Comparison of ENCODE assay signal across 11 cellular contexts in genomic region chrX:64427787-64428186, GRCh38. TPM values are rescaled to one million over a fixed set of nuclear protein-coding genes. Genes with fewer than 3 reads are reported as not detected.
A peak's percentile ranks its signal among the peaks of the same experiment; 100 is the strongest.
DNase-seq lines count a peak whose midpoint lies in the region; ATAC-seq and TF ChIP-seq lines count a peak whose summit lies in the region.
"Had no signal": no experiment of that assay in that cellular context is flagged by ENCODE, and none has a peak within 500 bp of the region (broad histone marks: within the 10 kb centered on the region; RNA-seq: fewer than 3 reads in every experiment).

No MANE protein-coding gene starts in this region.

- H3K4me1 Mint-ChIP-seq in IgD-negative memory B cell = peaks cover 7 to 20% (median 10%) of the 10 kb centered on the region in 3 donors
- H3K4me1 Mint-ChIP-seq in CD8-positive, alpha-beta T cell (ENCODE audit: low read depth) = no peaks in the 10 kb centered on the region
- H3K4me1 Mint-ChIP-seq in CD4-positive, alpha-beta memory T cell = no peaks in the 10 kb centered on the region
- peaks cover 0 to 4% (median 0%) of the 10 kb centered on the region in 7 donors for H3K4me1 Mint-ChIP-seq in naive thymus-derived CD4-positive, alpha-beta T cell
- H3K4me1 Mint-ChIP-seq: activated CD4-positive, alpha-beta T cell treated with anti-CD3 and anti-CD28 coated beads, Interleukin-2, amount 10 ng/mL, durations not matched to agents 7 days and 5 days had no signal

- no peak for TF ChIP-seq CTCF in CD8-positive, alpha-beta T cell (IDR thresholded peaks at IDR 0.05)
- TF ChIP-seq CTCF in tibial artery (IDR thresholded peaks at IDR 0.05) = no peak

- H3K4me1 ChIP-seq in CD8-positive, alpha-beta T cell (ENCODE audit: insufficient read depth, low read length) = no peaks in the 10 kb centered on the region
- no peaks in the 10 kb centered on the region for H3K4me1 ChIP-seq in tibial artery
- no peaks in the 10 kb centered on the region for H3K4me1 ChIP-seq in CD4-positive, alpha-beta memory T cell (ENCODE audit: insufficient read depth, low read length)
- H3K4me1 ChIP-seq in naive thymus-derived CD4-positive, alpha-beta T cell (ENCODE audit: control insufficient read depth in 2 of 2, insufficient read depth in 2 of 2, low read length in 2 of 2) = no peaks in the 10 kb centered on the region
- H3K4me1 ChIP-seq: SJSA1 had no signal

- ATAC-seq in GM18511 (IDR thresholded peaks at IDR 0.05; ENCODE audit: unreplicated experiment) (peak; percentile 92), GM19463 (IDR thresholded peaks at IDR 0.05; ENCODE audit: unreplicated experiment) (peak; percentile 89), HG02938 (IDR thresholded peaks at IDR 0.05; ENCODE audit: unreplicated experiment) (peak; percentile 89)
- ATAC-seq in CD8-positive, alpha-beta T cell = no peak
- ATAC-seq in naive thymus-derived CD4-positive, alpha-beta T cell = no peak

- CTCF ChIA-PET in CD8-positive, alpha-beta T cell (lab: Charles Lee) = no interaction called here
- CTCF ChIA-PET in CD4-positive, alpha-beta memory T cell (lab: Charles Lee; ENCODE audit: partially characterized antibody) = no interaction called here
- CTCF ChIA-PET in naive thymus-derived CD4-positive, alpha-beta T cell (lab: Charles Lee) = interaction anchor here (0.6 to 0.7 kb wide), 2 partner anchors 10 to 330 kb away, joined by 3 to 8 read pairs; no protein-coding TSS in a partner anchor

- H3K27ac Mint-ChIP-seq in IgD-negative memory B cell = peak overlapping the region in 2 of 3 donors; percentile 48 to 71
- H3K27ac Mint-ChIP-seq in CD8-positive, alpha-beta T cell = no peak overlapping the region
- H3K27ac Mint-ChIP-seq in CD4-positive, alpha-beta memory T cell = peak overlapping the region in 1 of 7 donors; percentile 14
- H3K27ac Mint-ChIP-seq in naive thymus-derived CD4-positive, alpha-beta T cell = no peak overlapping the region
- H3K27ac Mint-ChIP-seq: activated CD4-positive, alpha-beta T cell treated with anti-CD3 and anti-CD28 coated beads, Interleukin-2, amount 10 ng/mL, durations not matched to agents 7 days and 5 days had no signal

- intact Hi-C loops in CD8-positive, alpha-beta T cell (cut with DNase I, micrococcal nuclease) = no loop called here
- intact Hi-C loops in tibial artery (cut with DNase I; ENCODE audit: low total_unique reads) = no loop called here
- intact Hi-C loops in CD4-positive, alpha-beta memory T cell (cut with micrococcal nuclease) = no loop called here
- intact Hi-C loops in naive thymus-derived CD4-positive, alpha-beta T cell (cut with micrococcal nuclease) = no loop called here

- peaks cover 0 to 3% (median 0%) of the 10 kb centered on the region in 3 donors for H3K9me3 Mint-ChIP-seq in IgD-negative memory B cell
- H3K9me3 Mint-ChIP-seq in CD8-positive, alpha-beta T cell = no peaks in the 10 kb centered on the region
- H3K9me3 Mint-ChIP-seq in CD4-positive, alpha-beta memory T cell = no peaks in the 10 kb centered on the region
- H3K9me3 Mint-ChIP-seq in naive thymus-derived CD4-positive, alpha-beta T cell = peaks cover 0 to 8% (median 0%) of the 10 kb centered on the region in 11 donors
- H3K9me3 Mint-ChIP-seq: activated CD4-positive, alpha-beta T cell treated with anti-CD3 and anti-CD28 coated beads, Interleukin-2, amount 10 ng/mL, durations not matched to agents 7 days and 5 days had no signal

- H3K4me3 ChIP-seq in CD8-positive, alpha-beta T cell (ENCODE audit: low read depth, low read length) = no peak overlapping the region
- no peak overlapping the region for H3K4me3 ChIP-seq in tibial artery
- H3K4me3 ChIP-seq in CD4-positive, alpha-beta memory T cell (ENCODE audit: low read length in 2 of 2) = no peak overlapping the region
- no peak overlapping the region for H3K4me3 ChIP-seq in naive thymus-derived CD4-positive, alpha-beta T cell (ENCODE audit: low read length)
- H3K4me3 ChIP-seq: SJSA1 had no signal

- H3K36me3 Mint-ChIP-seq in IgD-negative memory B cell = no peaks in the 10 kb centered on the region
- H3K36me3 Mint-ChIP-seq in CD8-positive, alpha-beta T cell = no peaks in the 10 kb centered on the region
- no peaks in the 10 kb centered on the region for H3K36me3 Mint-ChIP-seq in CD4-positive, alpha-beta memory T cell
- no peaks in the 10 kb centered on the region for H3K36me3 Mint-ChIP-seq in naive thymus-derived CD4-positive, alpha-beta T cell

- no peak for DNase-seq in CD8-positive, alpha-beta T cell
- no peak for DNase-seq in tibial artery
- no peak for DNase-seq in CD4-positive, alpha-beta memory T cell
- no peak for DNase-seq in naive thymus-derived CD4-positive, alpha-beta T cell
- DNase-seq: activated CD4-positive, alpha-beta T cell treated with anti-CD3 and anti-CD28 coated beads, Interleukin-2, amount 10 ng/mL, durations not matched to agents 7 days and 5 days; NCI-H1930 had no signal

- H3K27me3 Mint-ChIP-seq in IgD-negative memory B cell = no peaks in the 10 kb centered on the region
- H3K27me3 Mint-ChIP-seq in CD8-positive, alpha-beta T cell (ENCODE audit: low read depth) = peaks cover 2% of the 10 kb centered on the region
- no peaks in the 10 kb centered on the region for H3K27me3 Mint-ChIP-seq in CD4-positive, alpha-beta memory T cell
- H3K27me3 Mint-ChIP-seq in naive thymus-derived CD4-positive, alpha-beta T cell = no peaks in the 10 kb centered on the region
- H3K27me3 Mint-ChIP-seq: activated CD4-positive, alpha-beta T cell treated with anti-CD3 and anti-CD28 coated beads, Interleukin-2, amount 10 ng/mL, durations not matched to agents 7 days and 5 days had no signal

- no peak overlapping the region for H3K27ac ChIP-seq in CD8-positive, alpha-beta T cell (ENCODE audit: low read depth, low read length)
- no peak overlapping the region for H3K27ac ChIP-seq in tibial artery
- H3K27ac ChIP-seq in CD4-positive, alpha-beta memory T cell (ENCODE audit: low read depth, low read length) = no peak overlapping the region
- H3K27ac ChIP-seq in naive thymus-derived CD4-positive, alpha-beta T cell (ENCODE audit: low read depth, low read length) = no peak overlapping the region
- H3K27ac ChIP-seq: SJSA1 had no signal

- no peaks in the 10 kb centered on the region for H3K27me3 ChIP-seq in CD8-positive, alpha-beta T cell (ENCODE audit: insufficient read depth, low read length)
- H3K27me3 ChIP-seq in tibial artery = no peaks in the 10 kb centered on the region
- H3K27me3 ChIP-seq in CD4-positive, alpha-beta memory T cell (ENCODE audit: insufficient read depth, low read length) = no peaks in the 10 kb centered on the region
- H3K27me3 ChIP-seq in naive thymus-derived CD4-positive, alpha-beta T cell (ENCODE audit: control insufficient read depth in 2 of 2, insufficient read depth in 2 of 2, low read length in 2 of 2) = no peaks in the 10 kb centered on the region
- H3K27me3 ChIP-seq: SJSA1 had no signal

- POLR2A ChIA-PET in CD8-positive, alpha-beta T cell (lab: Charles Lee) = no interaction called here
- POLR2A ChIA-PET in CD4-positive, alpha-beta memory T cell (lab: Charles Lee; ENCODE audit: partially characterized antibody) = no interaction called here
- POLR2A ChIA-PET in naive thymus-derived CD4-positive, alpha-beta T cell (lab: Charles Lee) = no interaction called here

- no peaks in the 10 kb centered on the region for H3K9me3 ChIP-seq in CD8-positive, alpha-beta T cell (ENCODE audit: low read length)
- H3K9me3 ChIP-seq in tibial artery = no peaks in the 10 kb centered on the region
- no peaks in the 10 kb centered on the region for H3K9me3 ChIP-seq in CD4-positive, alpha-beta memory T cell (ENCODE audit: control insufficient read depth in 1 of 2, low read length in 2 of 2)
- H3K9me3 ChIP-seq in naive thymus-derived CD4-positive, alpha-beta T cell (ENCODE audit: control insufficient read depth in 2 of 3, low read length in 3 of 3) = no peaks in the 10 kb centered on the region
- H3K9me3 ChIP-seq: SJSA1 had no signal

- H3K36me3 ChIP-seq in CD8-positive, alpha-beta T cell (ENCODE audit: insufficient read depth, low read length) = no peaks in the 10 kb centered on the region
- no peaks in the 10 kb centered on the region for H3K36me3 ChIP-seq in tibial artery
- H3K36me3 ChIP-seq in CD4-positive, alpha-beta memory T cell (ENCODE audit: insufficient read depth, low read length) = no peaks in the 10 kb centered on the region
- H3K36me3 ChIP-seq in naive thymus-derived CD4-positive, alpha-beta T cell (ENCODE audit: control insufficient read depth in 2 of 3, insufficient read depth in 3 of 3, low read length in 3 of 3) = no peaks in the 10 kb centered on the region
- H3K36me3 ChIP-seq: SJSA1 had no signal

- peak overlapping the region in 1 of 4 donors; percentile 80 for H3K4me3 Mint-ChIP-seq in IgD-negative memory B cell
- no peak overlapping the region for H3K4me3 Mint-ChIP-seq in CD8-positive, alpha-beta T cell
- no peak overlapping the region for H3K4me3 Mint-ChIP-seq in CD4-positive, alpha-beta memory T cell
- H3K4me3 Mint-ChIP-seq in naive thymus-derived CD4-positive, alpha-beta T cell = no peak overlapping the region
- H3K4me3 Mint-ChIP-seq: activated CD4-positive, alpha-beta T cell treated with anti-CD3 and anti-CD28 coated beads, Interleukin-2, amount 10 ng/mL, durations not matched to agents 7 days and 5 days had no signal

RNA-seq across cellular contexts. Expression of gene MTMR8, which starts 32.5 kb away (rescaled TPM):
- polyA plus RNA-seq in IgD-negative memory B cell = 1.7 TPM
- total RNA-seq in CD8-positive, alpha-beta T cell = 1 to 10 TPM; 2.1 to 2.5 TPM
- 1 to 10 TPM; 7.6 to 8.3 TPM for total RNA-seq in CD4-positive, alpha-beta memory T cell
- 1 to 10 TPM; 4.7 to 7.2 TPM for polyA plus RNA-seq in CD4-positive, alpha-beta memory T cell
- 1 to 10 TPM; 4.7 to 9.4 (median 7.2) TPM for total RNA-seq in naive thymus-derived CD4-positive, alpha-beta T cell
- polyA plus RNA-seq in naive thymus-derived CD4-positive, alpha-beta T cell = 1 to 10 TPM; 2.7 to 5.1 TPM
- total RNA-seq: SJSA1 had no signal

Comparison
In these comparisons a context has a peak if more than half of its experiments do, and no peak if none do; other contexts are left out.
1. ATAC-seq: peak in GM18511 (single experiment), GM19463 (single experiment) and HG02938 (single experiment); none in CD8-positive, alpha-beta T cell (single experiment) and naive thymus-derived CD4-positive, alpha-beta T cell (single experiment).
2. H3K27ac Mint-ChIP-seq: peak in IgD-negative memory B cell (2 of 3); none in CD8-positive, alpha-beta T cell (single experiment) and naive thymus-derived CD4-positive, alpha-beta T cell (0 of 9).